14 cellular contexts compared by ENCODE assay signal in the genomic region with DNA sequence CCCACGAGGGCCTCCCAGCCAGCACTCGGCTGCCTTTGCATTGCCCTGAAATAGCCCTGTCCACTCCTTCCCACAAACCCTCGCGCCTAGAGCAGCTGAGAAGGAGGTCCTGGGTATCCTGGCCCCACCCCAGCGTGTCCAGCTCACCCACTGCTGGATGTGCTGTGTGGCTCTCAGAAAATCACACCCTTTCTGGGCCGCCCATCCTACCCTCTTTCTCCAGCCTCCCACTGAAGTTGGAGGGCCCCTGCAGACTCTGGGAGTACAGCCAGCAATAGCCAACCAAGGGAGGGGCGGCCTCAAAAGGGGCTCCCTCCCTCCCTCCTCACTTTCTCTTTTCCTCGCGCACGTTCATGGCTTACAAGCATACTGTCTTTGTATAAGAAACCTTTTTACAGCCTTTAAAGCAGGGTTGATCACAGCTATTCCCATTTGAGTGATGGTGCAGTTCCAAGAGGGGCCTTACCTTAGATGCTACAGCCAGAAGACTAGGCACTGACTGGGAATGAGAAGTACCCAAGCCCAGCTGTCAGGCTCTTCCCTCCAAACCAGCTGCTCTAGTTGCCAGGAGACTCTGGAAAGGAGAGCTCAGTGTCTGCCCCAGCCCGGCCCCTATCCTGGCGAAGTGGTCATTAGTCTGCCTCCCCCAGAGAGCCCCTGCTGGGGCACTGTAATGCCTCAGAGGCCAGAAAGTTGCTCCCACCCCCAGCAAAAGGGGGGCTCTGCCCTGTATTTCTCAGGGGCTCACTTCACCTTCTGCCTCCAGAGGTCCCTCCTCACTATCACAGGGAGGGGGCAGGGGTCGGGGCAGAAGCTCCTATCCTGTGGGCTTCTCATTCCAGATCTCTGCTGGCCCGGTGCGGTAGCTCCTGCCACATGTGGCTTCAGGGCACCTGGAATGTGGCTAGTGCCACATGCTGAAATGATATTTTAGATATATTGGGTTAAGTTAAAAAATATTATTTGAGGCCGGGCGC. TPM values are rescaled to one million over a fixed set of nuclear protein-coding genes. Genes with fewer than 3 reads are reported as not detected.
DNase-seq lines count a peak whose midpoint lies in the region; ATAC-seq and TF ChIP-seq lines count a peak whose summit lies in the region.
"Had no signal": no experiment of that assay in that cellular context is flagged by ENCODE, and none has a peak within 500 bp of the region (broad histone marks: within the 10 kb centered on the region; RNA-seq: fewer than 3 reads in every experiment).

No MANE protein-coding gene starts in this region.

- H3K4me1 Mint-ChIP-seq in nephron: peaks cover 45% of the 10 kb centered on the region
- peaks cover 3% of the 10 kb centered on the region for H3K4me1 Mint-ChIP-seq in stimulated activated naive CD8-positive, alpha-beta T cell treated with anti-CD3 and anti-CD28 coated beads, Interleukin-15, amount 100 ng/mL, for 72 hours
- no peaks in the 10 kb centered on the region for H3K4me1 Mint-ChIP-seq in activated T-helper 17 cell treated with anti-CD3 and anti-CD28 coated beads, Interleukin-2, amount 50 U/mL, for 72 hours

- no peak overlapping the region for H3K9ac ChIP-seq in colonic mucosa (ENCODE audit: low read depth in 2 of 2, low read length in 2 of 2)

- H3K4me3 ChIP-seq in colonic mucosa: no peak overlapping the region
- H3K4me3 ChIP-seq: coronary artery had no signal

- peak; percentile 59 for DNase-seq in DMS79 (lab: John Stamatoyannopoulos, UW)
- peak; percentile 77 for DNase-seq in NCI-H2171 treated with DMSO at 0.1 percent for 48 hours (lab: John Stamatoyannopoulos, UW)
- DNase-seq in colonic mucosa: peak; percentile 29
- no peak for DNase-seq in effector CD4-positive, alpha-beta T cell
- DNase-seq in retina: no peak
- no peak for DNase-seq in stimulated activated naive CD8-positive, alpha-beta T cell treated with anti-CD3 and anti-CD28 coated beads, Interleukin-15, amount 100 ng/mL, for 72 hours
- DNase-seq: activated CD4-positive, CD25-positive, alpha-beta regulatory T cell; activated effector memory CD4-positive, alpha-beta T cell treated with Interleukin-2 at 50 U/mL for 16 hours; BE2C; SIG-M5 had no signal

- TF ChIP-seq CTCF in colonic mucosa (IDR thresholded peaks at IDR 0.05): no peak
- no peak for TF ChIP-seq CTCF in nephron (IDR thresholded peaks at IDR 0.05; ENCODE audit: unreplicated experiment in 3 of 3)

- no peak overlapping the region for H3K27ac ChIP-seq in colonic mucosa

- ATAC-seq in stimulated activated naive CD8-positive, alpha-beta T cell treated with anti-CD3 and anti-CD28 coated beads, Interleukin-15, amount 100 ng/mL, for 72 hours: no peak
- ATAC-seq in activated T-helper 17 cell treated with anti-CD3 and anti-CD28 coated beads, Interleukin-2, amount 50 U/mL, for 72 hours (replicated peaks): no peak

- intact Hi-C loops in colonic mucosa (cut with DNase I): no loop called here

- no peaks in the 10 kb centered on the region for H3K4me1 ChIP-seq in colonic mucosa

- no peaks in the 10 kb centered on the region for H3K9me3 ChIP-seq in colonic mucosa
- H3K9me3 ChIP-seq: BE2C had no signal

- H3K27ac Mint-ChIP-seq in nephron: peak overlapping the region in 2 of 3 experiments; percentile 64 to 76
- peak overlapping the region in 1 of 2 donors; percentile 67 for H3K27ac Mint-ChIP-seq in stimulated activated naive CD8-positive, alpha-beta T cell treated with anti-CD3 and anti-CD28 coated beads, Interleukin-15, amount 100 ng/mL, for 72 hours
- no peak overlapping the region for H3K27ac Mint-ChIP-seq in activated T-helper 17 cell treated with anti-CD3 and anti-CD28 coated beads, Interleukin-2, amount 50 U/mL, for 72 hours
- H3K27ac Mint-ChIP-seq: mesothelial cell of epicardium had no signal

- H3K27me3 Mint-ChIP-seq in nephron (ENCODE audit: low read depth): peaks cover 10% of the 10 kb centered on the region
- peaks cover 32% of the 10 kb centered on the region for H3K27me3 Mint-ChIP-seq in stimulated activated naive CD8-positive, alpha-beta T cell treated with anti-CD3 and anti-CD28 coated beads, Interleukin-15, amount 100 ng/mL, for 72 hours
- peaks cover 10% of the 10 kb centered on the region for H3K27me3 Mint-ChIP-seq in activated T-helper 17 cell treated with anti-CD3 and anti-CD28 coated beads, Interleukin-2, amount 50 U/mL, for 72 hours

- H3K4me3 Mint-ChIP-seq in nephron: peak overlapping the region in 2 of 3 experiments; percentile 43 to 49
- H3K4me3 Mint-ChIP-seq in stimulated activated naive CD8-positive, alpha-beta T cell treated with anti-CD3 and anti-CD28 coated beads, Interleukin-15, amount 100 ng/mL, for 72 hours: no peak overlapping the region
- no peak overlapping the region for H3K4me3 Mint-ChIP-seq in activated T-helper 17 cell treated with anti-CD3 and anti-CD28 coated beads, Interleukin-2, amount 50 U/mL, for 72 hours
- H3K4me3 Mint-ChIP-seq: mesothelial cell of epicardium had no signal

- H3K27me3 ChIP-seq in colonic mucosa: no peaks in the 10 kb centered on the region
- H3K27me3 ChIP-seq: BE2C had no signal

- H3K36me3 ChIP-seq in colonic mucosa: no peaks in the 10 kb centered on the region
- H3K36me3 ChIP-seq: BE2C had no signal

- no peaks in the 10 kb centered on the region for H3K36me3 Mint-ChIP-seq in nephron (ENCODE audit: low read depth)
- no peaks in the 10 kb centered on the region for H3K36me3 Mint-ChIP-seq in activated T-helper 17 cell treated with anti-CD3 and anti-CD28 coated beads, Interleukin-2, amount 50 U/mL, for 72 hours (ENCODE audit: low read depth)
- H3K36me3 Mint-ChIP-seq: mesothelial cell of epicardium had no signal

- no peaks in the 10 kb centered on the region for H3K9me3 Mint-ChIP-seq in nephron
- H3K9me3 Mint-ChIP-seq in stimulated activated naive CD8-positive, alpha-beta T cell treated with anti-CD3 and anti-CD28 coated beads, Interleukin-15, amount 100 ng/mL, for 72 hours: no peaks in the 10 kb centered on the region
- no peaks in the 10 kb centered on the region for H3K9me3 Mint-ChIP-seq in activated T-helper 17 cell treated with anti-CD3 and anti-CD28 coated beads, Interleukin-2, amount 50 U/mL, for 72 hours
- H3K9me3 Mint-ChIP-seq: mesothelial cell of epicardium had no signal

RNA-seq across cellular contexts. Expression of gene DCAKD, which starts 38.1 kb away (rescaled TPM):
- total RNA-seq in colonic mucosa: 10 to 100 TPM; 20.2 to 46.8 TPM
- 10 to 100 TPM; 36.5 to 36.6 TPM for total RNA-seq in activated T-helper 17 cell treated with anti-CD3 and anti-CD28 coated beads, Interleukin-2, amount 50 U/mL, for 72 hours

RNA-seq across cellular contexts. Expression of gene C1QL1, which starts 45.2 kb away (rescaled TPM):
- total RNA-seq in colonic mucosa: 1 to 10 TPM; 1.2 to 1.9 TPM
- total RNA-seq in activated T-helper 17 cell treated with anti-CD3 and anti-CD28 coated beads, Interleukin-2, amount 50 U/mL, for 72 hours: under 1 TPM; 0.32 to 0.34 TPM

RNA-seq across cellular contexts. Expression of gene NMT1, which starts 47.8 kb away (rescaled TPM):
- 100 to 1,000 TPM in 1 of 2 donors, 10 to 100 TPM in 1; 68.0 to 127 TPM for total RNA-seq in colonic mucosa
- total RNA-seq in activated T-helper 17 cell treated with anti-CD3 and anti-CD28 coated beads, Interleukin-2, amount 50 U/mL, for 72 hours: 100 to 1,000 TPM; 101 to 120 TPM

Comparison
In these comparisons a context has a peak if more than half of its experiments do, and no peak if none do; other contexts are left out.
1. DNase-seq: peak in DMS79 (single experiment), NCI-H2171 treated with DMSO at 0.1 percent for 48 hours (single experiment) and colonic mucosa (single experiment); none in effector CD4-positive, alpha-beta T cell (single experiment), retina (single experiment) and stimulated activated naive CD8-positive, alpha-beta T cell treated with anti-CD3 and anti-CD28 coated beads, Interleukin-15, amount 100 ng/mL, for 72 hours (0 of 2).
2. H3K4me3 Mint-ChIP-seq: peak in nephron (2 of 3); none in stimulated activated naive CD8-positive, alpha-beta T cell treated with anti-CD3 and anti-CD28 coated beads, Interleukin-15, amount 100 ng/mL, for 72 hours (0 of 2) and activated T-helper 17 cell treated with anti-CD3 and anti-CD28 coated beads, Interleukin-2, amount 50 U/mL, for 72 hours (single experiment).